30 cellular contexts compared by ENCODE assay signal in genomic region chr1:161863549-161863948, GRCh38.
"Had no signal": no experiment of that assay in that cellular context is flagged by ENCODE, and none has a peak within 500 bp of the region (broad histone marks: within the 10 kb centered on the region; RNA-seq: fewer than 3 reads in every experiment).

No MANE protein-coding gene starts in this region.

- H3K4me1 Mint-ChIP-seq: activated CD4-positive, alpha-beta memory T cell treated with anti-CD3 and anti-CD28 coated beads, Interleukin-2, amount 10 ng/mL, durations not matched to agents 7 days and 5 days; activated CD4-positive, alpha-beta T cell treated with anti-CD3 and anti-CD28 coated beads, Interleukin-2, amount 10 ng/mL, durations not matched to agents 7 days and 5 days; activated naive CD4-positive, alpha-beta T cell treated with anti-CD3 and anti-CD28 coated beads, Interleukin-2, amount 10 ng/mL, durations not matched to agents 7 days and 5 days; activated naive CD8-positive, alpha-beta T cell treated with anti-CD3 and anti-CD28 coated beads, Interleukin-2, amount 10 ng/mL, durations not matched to agents 7 days and 5 days; WTC11 had no signal

- H3K4me3 Mint-ChIP-seq: activated CD4-positive, alpha-beta memory T cell treated with anti-CD3 and anti-CD28 coated beads, Interleukin-2, amount 10 ng/mL, durations not matched to agents 7 days and 5 days; activated CD4-positive, alpha-beta T cell treated with anti-CD3 and anti-CD28 coated beads, Interleukin-2, amount 10 ng/mL, durations not matched to agents 7 days and 5 days; activated naive CD4-positive, alpha-beta T cell treated with anti-CD3 and anti-CD28 coated beads, Interleukin-2, amount 10 ng/mL, durations not matched to agents 7 days and 5 days; activated naive CD8-positive, alpha-beta T cell treated with anti-CD3 and anti-CD28 coated beads, Interleukin-2, amount 10 ng/mL, durations not matched to agents 7 days and 5 days; activated T-cell treated with anti-CD3 and anti-CD28 coated beads, Interleukin-2, amount 50 U/mL, for 24 hours; activated T-cell treated with anti-CD3 and anti-CD28 coated beads, Interleukin-2, amount 50 U/mL, for 72 hours; WTC11 had no signal

- H3K9me3 Mint-ChIP-seq: activated CD4-positive, alpha-beta memory T cell treated with anti-CD3 and anti-CD28 coated beads, Interleukin-2, amount 10 ng/mL, durations not matched to agents 7 days and 5 days; activated CD4-positive, alpha-beta T cell treated with anti-CD3 and anti-CD28 coated beads, Interleukin-2, amount 10 ng/mL, durations not matched to agents 7 days and 5 days; activated naive CD4-positive, alpha-beta T cell treated with anti-CD3 and anti-CD28 coated beads, Interleukin-2, amount 10 ng/mL, durations not matched to agents 7 days and 5 days; activated naive CD4-positive, alpha-beta T cell treated with anti-CD3 and anti-CD28 coated beads, Interleukin-2, amount 50 U/mL, for 72 hours; activated naive CD8-positive, alpha-beta T cell treated with anti-CD3 and anti-CD28 coated beads, Interleukin-2, amount 10 ng/mL, durations not matched to agents 7 days and 5 days; activated T-cell treated with anti-CD3 and anti-CD28 coated beads, Interleukin-2, amount 50 U/mL, for 24 hours; activated T-cell treated with anti-CD3 and anti-CD28 coated beads, Interleukin-2, amount 50 U/mL, for 72 hours; WTC11 had no signal

- H3K36me3 ChIP-seq: colonic mucosa had no signal

- ATAC-seq: activated naive CD4-positive, alpha-beta T cell treated with anti-CD3 and anti-CD28 coated beads, Interleukin-2, amount 50 U/mL, for 72 hours; activated T-cell treated with anti-CD3 and anti-CD28 coated beads, Interleukin-2, amount 50 U/mL, for 72 hours; body of pancreas; WTC11 had no signal

- FAIRE-seq: endometrium, endothelial cell of umbilical vein, frontal cortex had no signal

- H3K27ac ChIP-seq: body of pancreas, colonic mucosa, epithelial cell of prostate, esophagus squamous epithelium, VCaP had no signal

- H3K27me3 ChIP-seq: body of pancreas, colonic mucosa, esophagus squamous epithelium had no signal

- H3K9me3 ChIP-seq: body of pancreas, colonic mucosa, esophagus squamous epithelium had no signal

- DNase-seq: activated CD4-positive, alpha-beta memory T cell treated with anti-CD3 and anti-CD28 coated beads, Interleukin-2, amount 10 ng/mL, durations not matched to agents 7 days and 5 days; activated CD4-positive, alpha-beta T cell treated with anti-CD3 and anti-CD28 coated beads for 1 hour; activated CD4-positive, alpha-beta T cell treated with anti-CD3 and anti-CD28 coated beads for 4 hours; activated CD4-positive, alpha-beta T cell treated with anti-CD3 and anti-CD28 coated beads, Interleukin-2, amount 10 ng/mL, durations not matched to agents 7 days and 5 days; activated CD4-positive, alpha-beta T cell treated with anti-CD3 and anti-CD28 coated beads, Interleukin-2, amount 50 U/mL, for 4 hours; activated CD8-positive, alpha-beta memory T cell treated with anti-CD3 and anti-CD28 coated beads, Interleukin-2, amount 50 U/mL, for 48 hours; activated gamma-delta T cell; activated naive CD4-positive, alpha-beta T cell; activated naive CD4-positive, alpha-beta T cell treated with anti-CD3 and anti-CD28 coated beads, Interleukin-2, amount 10 ng/mL, durations not matched to agents 7 days and 5 days; activated naive CD8-positive, alpha-beta T cell treated with anti-CD3 and anti-CD28 coated beads, Interleukin-2, amount 10 ng/mL, durations not matched to agents 7 days and 5 days; activated T-cell treated with anti-CD3 and anti-CD28 coated beads for 4 hours; activated T-cell treated with anti-CD3 and anti-CD28 coated beads, Interleukin-2, amount 50 U/mL, for 24 hours; activated T-cell treated with anti-CD3 and anti-CD28 coated beads, Interleukin-2, amount 50 U/mL, for 72 hours; amniotic stem cell; anterior cingulate cortex; body of pancreas; caudate nucleus; colonic mucosa; effector CD8-positive, alpha-beta T cell; esophagus squamous epithelium; foreskin fibroblast; head of caudate nucleus; T-helper 2 cell had no signal

- H3K27me3 Mint-ChIP-seq: activated CD4-positive, alpha-beta memory T cell treated with anti-CD3 and anti-CD28 coated beads, Interleukin-2, amount 10 ng/mL, durations not matched to agents 7 days and 5 days; activated CD4-positive, alpha-beta T cell treated with anti-CD3 and anti-CD28 coated beads, Interleukin-2, amount 10 ng/mL, durations not matched to agents 7 days and 5 days; activated naive CD4-positive, alpha-beta T cell treated with anti-CD3 and anti-CD28 coated beads, Interleukin-2, amount 10 ng/mL, durations not matched to agents 7 days and 5 days; activated naive CD8-positive, alpha-beta T cell treated with anti-CD3 and anti-CD28 coated beads, Interleukin-2, amount 10 ng/mL, durations not matched to agents 7 days and 5 days; activated T-cell treated with anti-CD3 and anti-CD28 coated beads, Interleukin-2, amount 50 U/mL, for 24 hours had no signal

- H3K36me3 Mint-ChIP-seq: activated naive CD4-positive, alpha-beta T cell treated with anti-CD3 and anti-CD28 coated beads, Interleukin-2, amount 50 U/mL, for 72 hours; WTC11 had no signal

- H3K4me1 ChIP-seq: body of pancreas, colonic mucosa, esophagus squamous epithelium had no signal

- H3K27ac Mint-ChIP-seq: activated CD4-positive, alpha-beta memory T cell treated with anti-CD3 and anti-CD28 coated beads, Interleukin-2, amount 10 ng/mL, durations not matched to agents 7 days and 5 days; activated CD4-positive, alpha-beta T cell treated with anti-CD3 and anti-CD28 coated beads, Interleukin-2, amount 10 ng/mL, durations not matched to agents 7 days and 5 days; activated naive CD4-positive, alpha-beta T cell treated with anti-CD3 and anti-CD28 coated beads, Interleukin-2, amount 10 ng/mL, durations not matched to agents 7 days and 5 days; activated naive CD4-positive, alpha-beta T cell treated with anti-CD3 and anti-CD28 coated beads, Interleukin-2, amount 50 U/mL, for 72 hours; activated naive CD8-positive, alpha-beta T cell treated with anti-CD3 and anti-CD28 coated beads, Interleukin-2, amount 10 ng/mL, durations not matched to agents 7 days and 5 days; activated T-cell treated with anti-CD3 and anti-CD28 coated beads, Interleukin-2, amount 50 U/mL, for 24 hours; WTC11 had no signal

- H3K4me3 ChIP-seq: body of pancreas, colonic mucosa, esophagus squamous epithelium had no signal
